In genomic region chr7:3928727-3929515, GRCh38 we compare ENCODE assay signal across 29 cellular contexts.
DNase-seq lines count a peak whose midpoint lies in the region; ATAC-seq, FAIRE-seq and TF ChIP-seq lines count a peak whose summit lies in the region.
"Had no signal": no experiment of that assay in that cellular context is flagged by ENCODE, and none has a peak within 500 bp of the region (broad histone marks: within the 10 kb centered on the region; RNA-seq: fewer than 3 reads in every experiment).

No MANE protein-coding gene starts in this region.

- DNase-seq in SJCRH30 (no peak), left lobe of liver (ENCODE audit: low spot score) (no peak), myocyte (ENCODE audit: low read depth) (peak; percentile 43), small intestine (peak; percentile 55), NCI-H2196 treated with DMSO at 0.1 percent for 48 hours (lab: John Stamatoyannopoulos, UW; ENCODE audit: unreplicated experiment) (no peak), erythroblast (lab: John Stamatoyannopoulos, UW) (no peak), SHP77 treated with DMSO at 0.1 percent for 48 hours (lab: John Stamatoyannopoulos, UW) (no peak)
- DNase-seq: AML-193; CD4-positive, alpha-beta T cell; COR-L47; DMS79 treated with DMSO at 0.1 percent for 48 hours; GF-D8; GOT3; HFFc6; NCI-H1048; NCI-H1417; NCI-H1694; NCI-H2029 treated with DMSO at 0.1 percent for 48 hours; NCI-H2227 treated with DMSO at 0.1 percent for 48 hours; NCI-H526 treated with DMSO at 0.1 percent for 48 hours; Right ventricle myocardium superior; RPMI8226 had no signal

- H3K36me3 ChIP-seq in SJCRH30 (no peaks in the 10 kb centered on the region), small intestine (ENCODE audit: control insufficient read depth in 2 of 2, insufficient read depth in 2 of 2, low read length in 2 of 2) (no peaks in the 10 kb centered on the region)
- H3K36me3 ChIP-seq: BLaER1 treated with 17β-estradiol and CSF1 and Interleukin-3, amounts not matched to agents 10 nM and 100 nM; HAP-1 had no signal

- ATAC-seq in left lobe of liver (peak; percentile 44), GM21717 (IDR thresholded peaks at IDR 0.05; ENCODE audit: unreplicated experiment) (no peak)

- 30 to 75% (median 47%) methylated on average over 14 of the region's 14 CpGs for WGBS in small intestine, 3 donors

- H3K27ac ChIP-seq in SJCRH30 (peak overlapping the region; percentile 83), small intestine (ENCODE audit: low read depth in 1 of 2, low read length in 1 of 2) (no peak overlapping the region)
- H3K27ac ChIP-seq: BLaER1 treated with 17β-estradiol and CSF1 and Interleukin-3, amounts not matched to agents 10 nM and 100 nM; KMS-11; SK-N-MC had no signal

- H3K4me1 ChIP-seq in SJCRH30: peaks cover 22% of the 10 kb centered on the region
- peaks cover 0 to 2% of the 10 kb centered on the region in 2 donors for H3K4me1 ChIP-seq in small intestine (ENCODE audit: control insufficient read depth in 2 of 2, insufficient read depth in 1 of 2, low read depth in 1 of 2, low read length in 1 of 2)
- H3K4me1 ChIP-seq: HAP-1 had no signal

- no peaks in the 10 kb centered on the region for H3K27me3 ChIP-seq in SJCRH30
- no peaks in the 10 kb centered on the region for H3K27me3 ChIP-seq in small intestine (ENCODE audit: control insufficient read depth in 2 of 2, insufficient read depth in 2 of 2, low read length in 2 of 2)
- H3K27me3 ChIP-seq: BLaER1 treated with 17β-estradiol and CSF1 and Interleukin-3, amounts not matched to agents 10 nM and 100 nM had no signal

- no peak for FAIRE-seq in small intestine (lab: Jason Lieb, UNC)
- FAIRE-seq: A204.1, GM12891 had no signal

- H3K4me3 ChIP-seq in SJCRH30 (no peak overlapping the region), small intestine (ENCODE audit: low read depth in 1 of 2, low read length in 2 of 2) (no peak overlapping the region)
- H3K4me3 ChIP-seq: BLaER1 treated with 17β-estradiol and CSF1 and Interleukin-3, amounts not matched to agents 10 nM and 100 nM; HAP-1; SK-N-MC had no signal

- no peak for TF ChIP-seq POLR2A in erythroblast (IDR thresholded peaks at IDR 0.05; ENCODE audit: low read length)

- no peaks in the 10 kb centered on the region for H3K9me3 ChIP-seq in SJCRH30 (replicated peaks)
- no peaks in the 10 kb centered on the region for H3K9me3 ChIP-seq in small intestine (ENCODE audit: control insufficient read depth, low read depth)
- H3K9me3 ChIP-seq: BLaER1 treated with 17β-estradiol and CSF1 and Interleukin-3, amounts not matched to agents 10 nM and 100 nM; HAP-1 had no signal

Comparison
In these comparisons a context has a peak if more than half of its experiments do, and no peak if none do; other contexts are left out.
1. DNase-seq: peak in myocyte (single experiment) and small intestine (single experiment); none in SJCRH30 (0 of 2), left lobe of liver (single experiment), NCI-H2196 treated with DMSO at 0.1 percent for 48 hours (single experiment), erythroblast (0 of 2) and SHP77 treated with DMSO at 0.1 percent for 48 hours (single experiment).